1 cellular context compared by ENCODE assay signal in the genomic region with DNA sequence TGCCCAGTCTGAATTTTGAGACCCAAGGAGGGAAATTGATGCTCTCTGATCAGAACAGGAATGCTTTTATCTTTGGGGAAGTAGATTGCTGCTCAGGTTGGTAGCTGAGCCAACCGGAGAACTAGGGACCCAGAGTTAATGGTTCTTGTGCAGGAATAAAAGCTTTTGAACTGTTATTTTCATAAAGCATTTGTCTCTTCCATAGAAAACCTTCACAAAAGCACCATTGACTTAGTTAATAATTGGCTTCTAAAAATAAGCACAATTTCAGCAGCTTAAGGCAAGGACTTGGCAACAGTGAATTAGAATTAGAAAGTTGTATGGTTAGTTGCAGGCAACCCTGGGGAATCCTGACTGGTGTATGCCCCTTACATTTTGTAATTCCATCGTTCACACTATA.
TF ChIP-seq lines count a peak whose summit lies in the region.

No MANE protein-coding gene starts in this region.

TF ChIP-seq in WTC11, 78 proteins besides CTCF, POLR2A, EP300 and RAD21 (continued from another document):
- TF ChIP-seq, protein P1, sequence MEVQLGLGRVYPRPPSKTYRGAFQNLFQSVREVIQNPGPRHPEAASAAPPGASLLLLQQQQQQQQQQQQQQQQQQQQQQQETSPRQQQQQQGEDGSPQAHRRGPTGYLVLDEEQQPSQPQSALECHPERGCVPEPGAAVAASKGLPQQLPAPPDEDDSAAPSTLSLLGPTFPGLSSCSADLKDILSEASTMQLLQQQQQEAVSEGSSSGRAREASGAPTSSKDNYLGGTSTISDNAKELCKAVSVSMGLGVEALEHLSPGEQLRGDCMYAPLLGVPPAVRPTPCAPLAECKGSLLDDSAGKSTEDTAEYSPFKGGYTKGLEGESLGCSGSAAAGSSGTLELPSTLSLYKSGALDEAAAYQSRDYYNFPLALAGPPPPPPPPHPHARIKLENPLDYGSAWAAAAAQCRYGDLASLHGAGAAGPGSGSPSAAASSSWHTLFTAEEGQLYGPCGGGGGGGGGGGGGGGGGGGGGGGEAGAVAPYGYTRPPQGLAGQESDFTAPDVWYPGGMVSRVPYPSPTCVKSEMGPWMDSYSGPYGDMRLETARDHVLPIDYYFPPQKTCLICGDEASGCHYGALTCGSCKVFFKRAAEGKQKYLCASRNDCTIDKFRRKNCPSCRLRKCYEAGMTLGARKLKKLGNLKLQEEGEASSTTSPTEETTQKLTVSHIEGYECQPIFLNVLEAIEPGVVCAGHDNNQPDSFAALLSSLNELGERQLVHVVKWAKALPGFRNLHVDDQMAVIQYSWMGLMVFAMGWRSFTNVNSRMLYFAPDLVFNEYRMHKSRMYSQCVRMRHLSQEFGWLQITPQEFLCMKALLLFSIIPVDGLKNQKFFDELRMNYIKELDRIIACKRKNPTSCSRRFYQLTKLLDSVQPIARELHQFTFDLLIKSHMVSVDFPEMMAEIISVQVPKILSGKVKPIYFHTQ (CRISPR knock-in tag; IDR thresholded peaks at IDR 0.05), result no peak
- no peak for TF ChIP-seq SOX15 (CRISPR knock-in tag; IDR thresholded peaks at IDR 0.05)
